2 cellular contexts compared by ENCODE assay signal in the genomic region with DNA sequence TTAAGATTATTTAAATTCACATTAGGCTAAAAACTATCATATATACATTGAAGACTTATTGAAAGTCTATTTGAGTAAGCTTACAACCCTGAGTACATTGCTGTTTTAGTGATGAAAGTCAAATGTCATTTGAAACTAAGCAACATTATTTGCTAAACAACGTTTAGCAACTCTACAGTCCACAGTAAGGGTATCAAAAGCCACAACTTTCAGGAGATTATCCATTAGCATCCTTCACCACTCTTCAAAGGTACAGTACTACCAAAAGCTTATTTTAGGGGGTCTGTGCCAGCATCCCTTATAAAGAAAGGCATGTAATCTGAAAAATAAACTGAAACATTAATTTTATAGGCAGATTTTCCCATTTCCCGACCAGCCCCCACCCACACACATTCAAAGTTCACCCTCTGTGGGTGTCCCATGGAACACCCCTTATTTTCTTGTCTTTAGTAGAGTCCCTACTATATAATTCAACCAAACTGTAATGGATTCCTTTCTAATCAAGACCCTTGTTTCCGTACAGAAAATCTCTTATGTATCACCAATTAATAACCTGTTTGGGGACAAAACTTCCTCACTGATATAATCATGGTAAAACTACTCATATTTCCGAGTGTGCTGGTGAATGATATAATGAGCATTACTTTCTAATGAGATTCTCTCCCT.
A peak's percentile ranks its signal among the peaks of the same experiment; 100 is the strongest.
TF ChIP-seq lines count a peak whose summit lies in the region.

No MANE protein-coding gene starts in this region.

TF ChIP-seq in IMR-90, 13 proteins besides CTCF, POLR2A, EP300 and RAD21:
- TF ChIP-seq FOS (IDR thresholded peaks at IDR 0.05; ENCODE audit: low read depth, low read length) (no peak), MAZ (IDR thresholded peaks at IDR 0.05; ENCODE audit: borderline replicate concordance, low read depth, low read length) (no peak), MAFK (IDR thresholded peaks at IDR 0.05; ENCODE audit: low read depth, low read length) (no peak), CEBPB (IDR thresholded peaks at IDR 0.05; ENCODE audit: low read depth, low read length) (no peak), MXI1 (IDR thresholded peaks at IDR 0.05; ENCODE audit: borderline replicate concordance, low read depth, low read length) (no peak), NFE2L2 (IDR thresholded peaks at IDR 0.05; ENCODE audit: low read depth, low read length) (no peak), SMC3 (IDR thresholded peaks at IDR 0.05; ENCODE audit: low read depth, low read length) (no peak), CHD1 (IDR thresholded peaks at IDR 0.05; ENCODE audit: low read depth, low read length) (no peak), RFX5 (IDR thresholded peaks at IDR 0.05; ENCODE audit: low read depth, low read length) (no peak), BHLHE40 (IDR thresholded peaks at IDR 0.05; ENCODE audit: low read depth, low read length) (no peak), RCOR1 (IDR thresholded peaks at IDR 0.05; ENCODE audit: insufficient replicate concordance, low read length) (no peak)
- TF ChIP-seq, protein P1, sequence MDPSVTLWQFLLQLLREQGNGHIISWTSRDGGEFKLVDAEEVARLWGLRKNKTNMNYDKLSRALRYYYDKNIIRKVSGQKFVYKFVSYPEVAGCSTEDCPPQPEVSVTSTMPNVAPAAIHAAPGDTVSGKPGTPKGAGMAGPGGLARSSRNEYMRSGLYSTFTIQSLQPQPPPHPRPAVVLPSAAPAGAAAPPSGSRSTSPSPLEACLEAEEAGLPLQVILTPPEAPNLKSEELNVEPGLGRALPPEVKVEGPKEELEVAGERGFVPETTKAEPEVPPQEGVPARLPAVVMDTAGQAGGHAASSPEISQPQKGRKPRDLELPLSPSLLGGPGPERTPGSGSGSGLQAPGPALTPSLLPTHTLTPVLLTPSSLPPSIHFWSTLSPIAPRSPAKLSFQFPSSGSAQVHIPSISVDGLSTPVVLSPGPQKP (IDR thresholded peaks at IDR 0.05; ENCODE audit: borderline replicate concordance, low read depth, low read length), result no peak
- TF ChIP-seq, protein P2, sequence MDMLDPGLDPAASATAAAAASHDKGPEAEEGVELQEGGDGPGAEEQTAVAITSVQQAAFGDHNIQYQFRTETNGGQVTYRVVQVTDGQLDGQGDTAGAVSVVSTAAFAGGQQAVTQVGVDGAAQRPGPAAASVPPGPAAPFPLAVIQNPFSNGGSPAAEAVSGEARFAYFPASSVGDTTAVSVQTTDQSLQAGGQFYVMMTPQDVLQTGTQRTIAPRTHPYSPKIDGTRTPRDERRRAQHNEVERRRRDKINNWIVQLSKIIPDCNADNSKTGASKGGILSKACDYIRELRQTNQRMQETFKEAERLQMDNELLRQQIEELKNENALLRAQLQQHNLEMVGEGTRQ (IDR thresholded peaks at IDR 0.05; ENCODE audit: low read depth, low read length), result no peak

TF ChIP-seq in GM12878, 131 proteins besides CTCF, POLR2A, EP300 and RAD21:
- TF ChIP-seq POLR2AphosphoS5 (IDR thresholded peaks at IDR 0.05; ENCODE audit: low read length) (peak; percentile 68), CEBPB (IDR thresholded peaks at IDR 0.05; ENCODE audit: borderline replicate concordance in 1 of 2, low read depth in 2 of 2, low read length in 2 of 2) (no peak), YY1 (IDR thresholded peaks at IDR 0.05; ENCODE audit: low read depth, low read length) (no peak), IRF4 (IDR thresholded peaks at IDR 0.05; ENCODE audit: low read depth, low read length) (no peak), SMARCA5 (IDR thresholded peaks at IDR 0.05) (no peak), SPI1 (IDR thresholded peaks at IDR 0.05; ENCODE audit: borderline replicate concordance, insufficient read depth, low read depth, low read length) (no peak), FOXM1 (IDR thresholded peaks at IDR 0.05; ENCODE audit: low read depth, low read length) (no peak), SMAD5 (IDR thresholded peaks at IDR 0.05; ENCODE audit: low read depth) (0 out of 2 replicates have a peak, but pooled peaks have one; percentile 16), PML (IDR thresholded peaks at IDR 0.05; ENCODE audit: low read length) (peak; percentile 25; the same call in 1 of the 2 replicates)
- TF ChIP-seq, protein P3, sequence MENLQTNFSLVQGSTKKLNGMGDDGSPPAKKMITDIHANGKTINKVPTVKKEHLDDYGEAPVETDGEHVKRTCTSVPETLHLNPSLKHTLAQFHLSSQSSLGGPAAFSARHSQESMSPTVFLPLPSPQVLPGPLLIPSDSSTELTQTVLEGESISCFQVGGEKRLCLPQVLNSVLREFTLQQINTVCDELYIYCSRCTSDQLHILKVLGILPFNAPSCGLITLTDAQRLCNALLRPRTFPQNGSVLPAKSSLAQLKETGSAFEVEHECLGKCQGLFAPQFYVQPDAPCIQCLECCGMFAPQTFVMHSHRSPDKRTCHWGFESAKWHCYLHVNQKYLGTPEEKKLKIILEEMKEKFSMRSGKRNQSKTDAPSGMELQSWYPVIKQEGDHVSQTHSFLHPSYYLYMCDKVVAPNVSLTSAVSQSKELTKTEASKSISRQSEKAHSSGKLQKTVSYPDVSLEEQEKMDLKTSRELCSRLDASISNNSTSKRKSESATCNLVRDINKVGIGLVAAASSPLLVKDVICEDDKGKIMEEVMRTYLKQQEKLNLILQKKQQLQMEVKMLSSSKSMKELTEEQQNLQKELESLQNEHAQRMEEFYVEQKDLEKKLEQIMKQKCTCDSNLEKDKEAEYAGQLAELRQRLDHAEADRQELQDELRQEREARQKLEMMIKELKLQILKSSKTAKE (IDR thresholded peaks at IDR 0.05; ENCODE audit: low read depth, poor library complexity, severe bottlenecking), result no peak
- TF ChIP-seq, protein P4, sequence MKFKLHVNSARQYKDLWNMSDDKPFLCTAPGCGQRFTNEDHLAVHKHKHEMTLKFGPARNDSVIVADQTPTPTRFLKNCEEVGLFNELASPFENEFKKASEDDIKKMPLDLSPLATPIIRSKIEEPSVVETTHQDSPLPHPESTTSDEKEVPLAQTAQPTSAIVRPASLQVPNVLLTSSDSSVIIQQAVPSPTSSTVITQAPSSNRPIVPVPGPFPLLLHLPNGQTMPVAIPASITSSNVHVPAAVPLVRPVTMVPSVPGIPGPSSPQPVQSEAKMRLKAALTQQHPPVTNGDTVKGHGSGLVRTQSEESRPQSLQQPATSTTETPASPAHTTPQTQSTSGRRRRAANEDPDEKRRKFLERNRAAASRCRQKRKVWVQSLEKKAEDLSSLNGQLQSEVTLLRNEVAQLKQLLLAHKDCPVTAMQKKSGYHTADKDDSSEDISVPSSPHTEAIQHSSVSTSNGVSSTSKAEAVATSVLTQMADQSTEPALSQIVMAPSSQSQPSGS (IDR thresholded peaks at IDR 0.05; ENCODE audit: low read length), result no peak
- TF ChIP-seq, protein P5, sequence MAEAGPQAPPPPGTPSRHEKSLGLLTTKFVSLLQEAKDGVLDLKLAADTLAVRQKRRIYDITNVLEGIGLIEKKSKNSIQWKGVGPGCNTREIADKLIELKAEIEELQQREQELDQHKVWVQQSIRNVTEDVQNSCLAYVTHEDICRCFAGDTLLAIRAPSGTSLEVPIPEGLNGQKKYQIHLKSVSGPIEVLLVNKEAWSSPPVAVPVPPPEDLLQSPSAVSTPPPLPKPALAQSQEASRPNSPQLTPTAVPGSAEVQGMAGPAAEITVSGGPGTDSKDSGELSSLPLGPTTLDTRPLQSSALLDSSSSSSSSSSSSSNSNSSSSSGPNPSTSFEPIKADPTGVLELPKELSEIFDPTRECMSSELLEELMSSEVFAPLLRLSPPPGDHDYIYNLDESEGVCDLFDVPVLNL (IDR thresholded peaks at IDR 0.05; ENCODE audit: low read depth, low read length), result no peak
